Comparison of ENCODE assay signal across 1 cellular context in genomic region chr4:127782275-127783025, GRCh38.
TF ChIP-seq lines count a peak whose summit lies in the region.

Gene HSPA4L (plus strand): TSS chr4:127782322. CDS start chr4:127782551, 229 bp downstream.

TF ChIP-seq in HepG2, 621 proteins besides CTCF, POLR2A, EP300 and RAD21 (continued from another document and continues in another):
- TF ChIP-seq HOXA9 (CRISPR knock-in tag; IDR thresholded peaks at IDR 0.05; ENCODE audit: borderline replicate concordance) (no peak), ZFP1 (CRISPR knock-in tag; IDR thresholded peaks at IDR 0.05) (no peak), MAFF (IDR thresholded peaks at IDR 0.05; ENCODE audit: low read depth, low read length) (no peak), E2F2 (CRISPR knock-in tag; IDR thresholded peaks at IDR 0.05; ENCODE audit: borderline replicate concordance) (no peak), ZBTB38 (CRISPR knock-in tag; IDR thresholded peaks at IDR 0.05) (no peak), CENPT (CRISPR knock-in tag; IDR thresholded peaks at IDR 0.05; ENCODE audit: low read depth) (0 out of 2 replicates have a peak, but pooled peaks have one; percentile 50), EZH2 (conservative IDR thresholded peaks at IDR 0.05; ENCODE audit: low read depth, low read length) (no peak), ZNF354B (CRISPR knock-in tag; IDR thresholded peaks at IDR 0.05) (no peak), ZNF138 (CRISPR knock-in tag; IDR thresholded peaks at IDR 0.05; ENCODE audit: low read depth) (peak; percentile 80; the same call in 1 of the 2 replicates), ZNF562 (CRISPR knock-in tag; IDR thresholded peaks at IDR 0.05; ENCODE audit: borderline replicate concordance) (no peak), ZNF430 (CRISPR knock-in tag; IDR thresholded peaks at IDR 0.05) (peak; percentile 51; the same call in 1 of the 2 replicates), TMF1 (CRISPR knock-in tag; IDR thresholded peaks at IDR 0.05; ENCODE audit: low read depth) (no peak), FOXO1 (CRISPR knock-in tag; IDR thresholded peaks at IDR 0.05) (no peak), EED (CRISPR knock-in tag; IDR thresholded peaks at IDR 0.05) (no peak), GMEB1 (CRISPR knock-in tag; IDR thresholded peaks at IDR 0.05; ENCODE audit: borderline replicate concordance) (peak; percentile 44; the same call in 1 of the 2 replicates), ZSCAN21 (CRISPR knock-in tag; IDR thresholded peaks at IDR 0.05; ENCODE audit: borderline replicate concordance) (peak; percentile 18; the same call in 1 of the 2 replicates), NR2F2 (IDR thresholded peaks at IDR 0.05; ENCODE audit: borderline replicate concordance, low read depth) (no peak), ZFX (CRISPR knock-in tag; IDR thresholded peaks at IDR 0.05; ENCODE audit: low read depth) (peak; percentile 62), HHEX (CRISPR knock-in tag; IDR thresholded peaks at IDR 0.05) (no peak), ZNF639 (CRISPR knock-in tag; conservative IDR thresholded peaks at IDR 0.05) (no peak), U2AF1 (optimal IDR thresholded peaks at IDR 0.05; ENCODE audit: low read depth, low read length) (no peak), ZEB1 (IDR thresholded peaks at IDR 0.05; ENCODE audit: insufficient replicate concordance, low read depth) (no peak), ZNF350 (CRISPR knock-in tag; IDR thresholded peaks at IDR 0.05; ENCODE audit: borderline replicate concordance, low read depth) (peak; percentile 22; the same call in 1 of the 2 replicates), KLF13 (CRISPR knock-in tag; IDR thresholded peaks at IDR 0.05) (peak; percentile 27; the same call in 1 of the 2 replicates), FOXA3 (CRISPR knock-in tag; IDR thresholded peaks at IDR 0.05) (no peak), KAT2B (IDR thresholded peaks at IDR 0.05; ENCODE audit: borderline replicate concordance, low read depth, low read length) (no peak), ARID5B (CRISPR knock-in tag; IDR thresholded peaks at IDR 0.05) (no peak), ZNF367 (CRISPR knock-in tag; IDR thresholded peaks at IDR 0.05; ENCODE audit: borderline replicate concordance) (no peak), CBX5 (CRISPR knock-in tag; IDR thresholded peaks at IDR 0.05; ENCODE audit: borderline replicate concordance) (no peak), DNMT1 (CRISPR knock-in tag; IDR thresholded peaks at IDR 0.05) (no peak), ZNF552 (CRISPR knock-in tag; IDR thresholded peaks at IDR 0.05; ENCODE audit: borderline replicate concordance) (peak; percentile 57; the same call in 1 of the 2 replicates), ZFP36L1 (CRISPR knock-in tag; IDR thresholded peaks at IDR 0.05) (no peak), ISX (CRISPR knock-in tag; conservative IDR thresholded peaks at IDR 0.05) (no peak), NFE2 (CRISPR knock-in tag; IDR thresholded peaks at IDR 0.05) (no peak), NCOA5 (CRISPR knock-in tag; IDR thresholded peaks at IDR 0.05) (no peak), KIAA2018 (CRISPR knock-in tag; IDR thresholded peaks at IDR 0.05; ENCODE audit: borderline replicate concordance) (no peak), MIER2 (CRISPR knock-in tag; IDR thresholded peaks at IDR 0.05) (no peak), ZNF768 (CRISPR knock-in tag; IDR thresholded peaks at IDR 0.05) (no peak), SRSF4 (IDR thresholded peaks at IDR 0.05; ENCODE audit: low read depth, low read length, poor library complexity, severe bottlenecking) (no peak), SAP130 (CRISPR knock-in tag; IDR thresholded peaks at IDR 0.05; ENCODE audit: low read depth) (peak; percentile 72), MAZ (IDR thresholded peaks at IDR 0.05; ENCODE audit: borderline replicate concordance, low read depth, low read length) (no peak), MAZ (CRISPR knock-in tag; IDR thresholded peaks at IDR 0.05; ENCODE audit: low read depth) (peak; percentile 36; the same call in 1 of the 2 replicates), PHF5A (CRISPR knock-in tag; IDR thresholded peaks at IDR 0.05; ENCODE audit: low read depth, unreplicated experiment) (no peak), ZNF558 (CRISPR knock-in tag; IDR thresholded peaks at IDR 0.05; ENCODE audit: borderline replicate concordance) (no peak), POGZ (CRISPR knock-in tag; IDR thresholded peaks at IDR 0.05) (no peak; the same call in 1 of the 2 replicates), RFX5 (IDR thresholded peaks at IDR 0.05; ENCODE audit: low read depth, low read length) (no peak), HMG20A (CRISPR knock-in tag; IDR thresholded peaks at IDR 0.05; ENCODE audit: borderline replicate concordance) (no peak), ZUFSP (CRISPR knock-in tag; IDR thresholded peaks at IDR 0.05; ENCODE audit: borderline replicate concordance) (no peak), CSRNP1 (CRISPR knock-in tag; IDR thresholded peaks at IDR 0.05) (no peak)
